35 cellular contexts compared by ENCODE assay signal in genomic region chr4:23958749-23959148, GRCh38.
"Had no signal": no experiment of that assay in that cellular context is flagged by ENCODE, and none has a peak within 500 bp of the region (broad histone marks: within the 10 kb centered on the region; RNA-seq: fewer than 3 reads in every experiment).

No MANE protein-coding gene starts in this region.

- H3K27ac Mint-ChIP-seq: activated CD4-positive, alpha-beta memory T cell treated with anti-CD3 and anti-CD28 coated beads for 36 hours; activated CD4-positive, alpha-beta T cell treated with anti-CD3 and anti-CD28 coated beads for 36 hours; activated CD4-positive, alpha-beta T cell treated with anti-CD3 and anti-CD28 coated beads, Interleukin-2, amount 10 ng/mL, durations not matched to agents 24 days and 14 days; activated CD8-positive, alpha-beta memory T cell treated with anti-CD3 and anti-CD28 coated beads, Interleukin-2, amount 10 ng/mL, durations not matched to agents 7 days and 5 days; activated CD8-positive, alpha-beta T cell treated with anti-CD3 and anti-CD28 coated beads, Interleukin-2, amount 10 ng/mL, durations not matched to agents 7 days and 5 days; activated naive CD4-positive, alpha-beta T cell treated with anti-CD3 and anti-CD28 coated beads for 36 hours; activated naive CD4-positive, alpha-beta T cell treated with anti-CD3 and anti-CD28 coated beads, Interleukin-2, amount 50 U/mL, for 24 hours; activated naive CD8-positive, alpha-beta T cell treated with anti-CD3 and anti-CD28 coated beads for 36 hours; activated naive CD8-positive, alpha-beta T cell treated with anti-CD3 and anti-CD28 coated beads, Interleukin-2, amount 50 U/mL, for 24 hours; activated T-helper 1 cell treated with anti-CD3 and anti-CD28 coated beads, Interleukin-12 subunit alpha, Interleukin-12 subunit beta, Interleukin-2, Interleukin-4 antibody, amounts not matched to agents 30 ng/mL and 10 ng/mL and 1 ng/mL, durations not matched to agents 14 hours and 24 hours and 36 hours; activated T-helper 2 cell treated with anti-CD3 and anti-CD28 coated beads, Interferon-gamma antibody, Interleukin-2, Interleukin-4, amounts not matched to agents 10 μg/mL and 5 μg/mL and 100 μg/mL, durations not matched to agents 14 hours and 24 hours and 36 hours; effector memory CD8-positive, alpha-beta T cell; T-helper 17 cell; T-helper 2 cell treated with Interferon-gamma antibody and Interleukin-4, amounts not matched to agents 5 μg/mL and 100 μg/mL, for 36 hours had no signal

- H3K4me3 Mint-ChIP-seq: activated CD4-positive, alpha-beta memory T cell treated with anti-CD3 and anti-CD28 coated beads for 36 hours; activated CD4-positive, alpha-beta T cell treated with anti-CD3 and anti-CD28 coated beads for 36 hours; activated CD4-positive, alpha-beta T cell treated with anti-CD3 and anti-CD28 coated beads, Interleukin-2, amount 10 ng/mL, durations not matched to agents 24 days and 14 days; activated CD8-positive, alpha-beta memory T cell treated with anti-CD3 and anti-CD28 coated beads, Interleukin-2, amount 10 ng/mL, durations not matched to agents 7 days and 5 days; activated CD8-positive, alpha-beta T cell treated with anti-CD3 and anti-CD28 coated beads, Interleukin-2, amount 10 ng/mL, durations not matched to agents 7 days and 5 days; activated naive CD4-positive, alpha-beta T cell treated with anti-CD3 and anti-CD28 coated beads for 36 hours; activated naive CD4-positive, alpha-beta T cell treated with anti-CD3 and anti-CD28 coated beads, Interleukin-2, amount 50 U/mL, for 24 hours; activated naive CD8-positive, alpha-beta T cell treated with anti-CD3 and anti-CD28 coated beads for 36 hours; activated naive CD8-positive, alpha-beta T cell treated with anti-CD3 and anti-CD28 coated beads, Interleukin-2, amount 50 U/mL, for 24 hours; activated T-helper 1 cell treated with anti-CD3 and anti-CD28 coated beads, Interleukin-12 subunit alpha, Interleukin-12 subunit beta, Interleukin-2, Interleukin-4 antibody, amounts not matched to agents 30 ng/mL and 10 ng/mL and 1 ng/mL, durations not matched to agents 14 hours and 24 hours and 36 hours; effector memory CD8-positive, alpha-beta T cell; T-helper 17 cell; T-helper 2 cell treated with Interferon-gamma antibody and Interleukin-4, amounts not matched to agents 5 μg/mL and 100 μg/mL, for 36 hours had no signal

- H3K9me3 Mint-ChIP-seq: activated CD4-positive, alpha-beta memory T cell treated with anti-CD3 and anti-CD28 coated beads for 36 hours; activated CD4-positive, alpha-beta T cell treated with anti-CD3 and anti-CD28 coated beads, Interleukin-2, amount 10 ng/mL, durations not matched to agents 24 days and 14 days; activated naive CD4-positive, alpha-beta T cell treated with anti-CD3 and anti-CD28 coated beads for 36 hours; activated naive CD4-positive, alpha-beta T cell treated with anti-CD3 and anti-CD28 coated beads, Interleukin-2, amount 50 U/mL, for 24 hours; activated T-helper 2 cell treated with anti-CD3 and anti-CD28 coated beads, Interferon-gamma antibody, Interleukin-2, Interleukin-4, amounts not matched to agents 10 μg/mL and 5 μg/mL and 100 μg/mL, durations not matched to agents 14 hours and 24 hours and 36 hours; T-helper 2 cell treated with Interferon-gamma antibody and Interleukin-4, amounts not matched to agents 5 μg/mL and 100 μg/mL, for 36 hours had no signal

- DNase-seq: activated CD4-positive, alpha-beta memory T cell treated with anti-CD3 and anti-CD28 coated beads for 36 hours; activated CD4-positive, alpha-beta T cell treated with anti-CD3 and anti-CD28 coated beads for 36 hours; activated CD4-positive, alpha-beta T cell treated with anti-CD3 and anti-CD28 coated beads, Interleukin-2, amount 10 ng/mL, durations not matched to agents 24 days and 14 days; activated CD4-positive, CD25-positive, alpha-beta regulatory T cell; activated CD4-positive, CD25-positive, alpha-beta regulatory T cell treated with anti-CD3 and anti-CD28 coated beads, Interleukin-2, amount 50 U/mL, for 72 hours; activated CD8-positive, alpha-beta memory T cell treated with anti-CD3 and anti-CD28 coated beads, Interleukin-2, amount 10 ng/mL, durations not matched to agents 7 days and 5 days; activated CD8-positive, alpha-beta memory T cell treated with anti-CD3 and anti-CD28 coated beads, Interleukin-2, amount 50 U/mL, for 4 hours; activated CD8-positive, alpha-beta T cell treated with anti-CD3 and anti-CD28 coated beads, Interleukin-2, amount 10 ng/mL, durations not matched to agents 7 days and 5 days; activated effector memory CD4-positive, alpha-beta T cell treated with anti-CD3 and anti-CD28 coated beads, Interleukin-2, amount 50 U/mL, for 16 hours; activated naive CD4-positive, alpha-beta T cell treated with anti-CD3 and anti-CD28 coated beads for 36 hours; activated naive CD8-positive, alpha-beta T cell treated with anti-CD3 and anti-CD28 coated beads for 36 hours; activated naive CD8-positive, alpha-beta T cell treated with anti-CD3 and anti-CD28 coated beads, Interleukin-2, amount 50 U/mL, for 24 hours; activated T-cell treated with anti-CD3 and anti-CD28 coated beads, Interleukin-2, amount 50 U/mL, for 1 hour; activated T-cell treated with anti-CD3 and anti-CD28 coated beads, Interleukin-2, amount 50 U/mL, for 48 hours; amygdala; aorta; body of pancreas; caudate nucleus; cortex of kidney; dermis blood vessel endothelial cell; effector CD4-positive, alpha-beta T cell; effector memory CD8-positive, alpha-beta T cell; erythroblast; foreskin keratinocyte; gastrocnemius medialis; glutamatergic neuron; heart left ventricle; T-helper 17 cell; T1000 had no signal

- H3K4me1 Mint-ChIP-seq: activated CD4-positive, alpha-beta T cell treated with anti-CD3 and anti-CD28 coated beads for 36 hours; activated CD4-positive, alpha-beta T cell treated with anti-CD3 and anti-CD28 coated beads, Interleukin-2, amount 10 ng/mL, durations not matched to agents 24 days and 14 days; activated CD8-positive, alpha-beta memory T cell treated with anti-CD3 and anti-CD28 coated beads, Interleukin-2, amount 10 ng/mL, durations not matched to agents 7 days and 5 days; activated naive CD4-positive, alpha-beta T cell treated with anti-CD3 and anti-CD28 coated beads, Interleukin-2, amount 50 U/mL, for 24 hours; activated naive CD8-positive, alpha-beta T cell treated with anti-CD3 and anti-CD28 coated beads for 36 hours; activated naive CD8-positive, alpha-beta T cell treated with anti-CD3 and anti-CD28 coated beads, Interleukin-2, amount 50 U/mL, for 24 hours; T-helper 17 cell had no signal

- H3K4me1 ChIP-seq: esophagus muscularis mucosa, foreskin keratinocyte had no signal

- H3K27me3 ChIP-seq: adrenal gland, body of pancreas, esophagus muscularis mucosa, gastrocnemius medialis, heart left ventricle had no signal

- H3K27me3 Mint-ChIP-seq: activated CD4-positive, alpha-beta memory T cell treated with anti-CD3 and anti-CD28 coated beads for 36 hours; activated CD4-positive, alpha-beta T cell treated with anti-CD3 and anti-CD28 coated beads, Interleukin-2, amount 10 ng/mL, durations not matched to agents 24 days and 14 days; activated CD8-positive, alpha-beta memory T cell treated with anti-CD3 and anti-CD28 coated beads, Interleukin-2, amount 10 ng/mL, durations not matched to agents 7 days and 5 days; activated naive CD4-positive, alpha-beta T cell treated with anti-CD3 and anti-CD28 coated beads, Interleukin-2, amount 50 U/mL, for 24 hours; activated naive CD8-positive, alpha-beta T cell treated with anti-CD3 and anti-CD28 coated beads for 36 hours; activated naive CD8-positive, alpha-beta T cell treated with anti-CD3 and anti-CD28 coated beads, Interleukin-2, amount 50 U/mL, for 24 hours; effector memory CD8-positive, alpha-beta T cell; T-helper 17 cell had no signal

- H3K4me3 ChIP-seq: adrenal gland, body of pancreas, esophagus muscularis mucosa, gastrocnemius medialis, heart left ventricle had no signal

- H3K9me3 ChIP-seq: adrenal gland, body of pancreas, esophagus muscularis mucosa, gastrocnemius medialis, heart left ventricle had no signal

- H3K27ac ChIP-seq: esophagus muscularis mucosa, foreskin keratinocyte, gastrocnemius medialis, heart left ventricle had no signal

- H3K36me3 Mint-ChIP-seq: activated CD4-positive, alpha-beta memory T cell treated with anti-CD3 and anti-CD28 coated beads for 36 hours; activated CD8-positive, alpha-beta memory T cell treated with anti-CD3 and anti-CD28 coated beads, Interleukin-2, amount 10 ng/mL, durations not matched to agents 7 days and 5 days; activated naive CD4-positive, alpha-beta T cell treated with anti-CD3 and anti-CD28 coated beads, Interleukin-2, amount 50 U/mL, for 24 hours; activated naive CD8-positive, alpha-beta T cell treated with anti-CD3 and anti-CD28 coated beads for 36 hours had no signal

- H3K36me3 ChIP-seq: adrenal gland, esophagus muscularis mucosa, gastrocnemius medialis, heart left ventricle had no signal
